1 cellular context compared by ENCODE assay signal in genomic region chr3:158794936-158795518, GRCh38.
TF ChIP-seq lines count a peak whose summit lies in the region.

No MANE protein-coding gene starts in this region.

TF ChIP-seq in SK-N-SH, 30 proteins besides CTCF, POLR2A, EP300 and RAD21 (continued from another document):
- no peak for TF ChIP-seq REST (IDR thresholded peaks at IDR 0.05; ENCODE audit: low read depth, low read length)
- no peak for TF ChIP-seq MXI1 (IDR thresholded peaks at IDR 0.05; ENCODE audit: low read depth, low read length)
- no peak for TF ChIP-seq NRF1 (IDR thresholded peaks at IDR 0.05; ENCODE audit: low read depth, low read length)
